2 cellular contexts compared by ENCODE assay signal in genomic region chr7:45545105-45545710, GRCh38. TPM values are rescaled to one million over a fixed set of nuclear protein-coding genes. Genes with fewer than 3 reads are reported as not detected.
"Had no signal": no experiment of that assay in that cellular context is flagged by ENCODE, and none has a peak within 500 bp of the region (broad histone marks: within the 10 kb centered on the region; RNA-seq: fewer than 3 reads in every experiment).

No MANE protein-coding gene starts in this region.

RNA-seq across cellular contexts. Expression of gene ADCY1, which starts 29.0 kb away (rescaled TPM):
- total RNA-seq: activated B cell treated with CpG ODN at 0.5 μM for 24 hours, PC-9 had no signal
